8 cellular contexts compared by ENCODE assay signal in genomic region chr5:150484964-150485769, GRCh38. TPM values are rescaled to one million over a fixed set of nuclear protein-coding genes. Genes with fewer than 3 reads are reported as not detected.
DNase-seq lines count a peak whose midpoint lies in the region; ATAC-seq lines count a peak whose summit lies in the region.

No MANE protein-coding gene starts in this region.

- no peaks in the 10 kb centered on the region for H3K36me3 Mint-ChIP-seq in activated T-helper 1 cell treated with anti-CD3 and anti-CD28 coated beads, Interleukin-12 subunit alpha, Interleukin-12 subunit beta, Interleukin-2, Interleukin-4 antibody, amounts not matched to agents 30 ng/mL and 10 ng/mL and 1 ng/mL, durations not matched to agents 14 hours and 24 hours and 36 hours (ENCODE audit: low read depth)

- H3K9me3 Mint-ChIP-seq in activated T-helper 1 cell treated with anti-CD3 and anti-CD28 coated beads, Interleukin-12 subunit alpha, Interleukin-12 subunit beta, Interleukin-2, Interleukin-4 antibody, amounts not matched to agents 30 ng/mL and 10 ng/mL and 1 ng/mL, durations not matched to agents 14 hours and 24 hours and 36 hours, result no peaks in the 10 kb centered on the region
- no peaks in the 10 kb centered on the region for H3K9me3 Mint-ChIP-seq in stimulated activated naive CD8-positive, alpha-beta T cell treated with anti-CD3 and anti-CD28 coated beads, Interleukin-15, amount 100 ng/mL, for 72 hours

- peak overlapping the region; percentile 85 for H3K4me3 ChIP-seq in iPS-20b (ENCODE audit: low read length)

- intact Hi-C loops in activated T-helper 1 cell treated with anti-CD3 and anti-CD28 coated beads, Interleukin-12 subunit alpha, Interleukin-12 subunit beta, Interleukin-2, Interleukin-4 antibody, amounts not matched to agents 30 ng/mL and 10 ng/mL and 1 ng/mL, durations not matched to agents 14 hours and 24 hours and 36 hours (cut with micrococcal nuclease), result no loop called here

- peak; percentile 1 for ATAC-seq in stimulated activated naive CD8-positive, alpha-beta T cell treated with anti-CD3 and anti-CD28 coated beads, Interleukin-15, amount 100 ng/mL, for 72 hours
- ATAC-seq in HG02571 (IDR thresholded peaks at IDR 0.05; ENCODE audit: unreplicated experiment), result no peak

- H3K27ac Mint-ChIP-seq in activated T-helper 1 cell treated with anti-CD3 and anti-CD28 coated beads, Interleukin-12 subunit alpha, Interleukin-12 subunit beta, Interleukin-2, Interleukin-4 antibody, amounts not matched to agents 30 ng/mL and 10 ng/mL and 1 ng/mL, durations not matched to agents 14 hours and 24 hours and 36 hours, result peak overlapping the region; percentile 76
- H3K27ac Mint-ChIP-seq in stimulated activated naive CD8-positive, alpha-beta T cell treated with anti-CD3 and anti-CD28 coated beads, Interleukin-15, amount 100 ng/mL, for 72 hours, result peak overlapping the region in 1 of 2 donors; percentile 12

- no peaks in the 10 kb centered on the region for H3K27me3 ChIP-seq in iPS-20b (ENCODE audit: insufficient read depth, low read length)

- H3K4me1 Mint-ChIP-seq in activated T-helper 1 cell treated with anti-CD3 and anti-CD28 coated beads, Interleukin-12 subunit alpha, Interleukin-12 subunit beta, Interleukin-2, Interleukin-4 antibody, amounts not matched to agents 30 ng/mL and 10 ng/mL and 1 ng/mL, durations not matched to agents 14 hours and 24 hours and 36 hours (ENCODE audit: low read depth), result no peaks in the 10 kb centered on the region
- H3K4me1 Mint-ChIP-seq in stimulated activated naive CD8-positive, alpha-beta T cell treated with anti-CD3 and anti-CD28 coated beads, Interleukin-15, amount 100 ng/mL, for 72 hours, result peaks cover 10% of the 10 kb centered on the region

- peaks cover 44% of the 10 kb centered on the region for H3K4me1 ChIP-seq in iPS-20b (ENCODE audit: insufficient read depth, low read length)

- 0 out of 2 replicates have a peak, but pooled peaks cover under 1% of the 10 kb centered on the region for H3K36me3 ChIP-seq in iPS-20b (ENCODE audit: insufficient read depth, low read depth, low read length)

- peak overlapping the region; percentile 90 for H3K9ac ChIP-seq in iPS-20b (ENCODE audit: low read depth, low read length)

- peak overlapping the region; percentile 78 for H3K4me3 Mint-ChIP-seq in activated T-helper 1 cell treated with anti-CD3 and anti-CD28 coated beads, Interleukin-12 subunit alpha, Interleukin-12 subunit beta, Interleukin-2, Interleukin-4 antibody, amounts not matched to agents 30 ng/mL and 10 ng/mL and 1 ng/mL, durations not matched to agents 14 hours and 24 hours and 36 hours
- H3K4me3 Mint-ChIP-seq in stimulated activated naive CD8-positive, alpha-beta T cell treated with anti-CD3 and anti-CD28 coated beads, Interleukin-15, amount 100 ng/mL, for 72 hours, result peak overlapping the region; percentile 31 to 63

- peak overlapping the region; percentile 80 for H3K27ac ChIP-seq in iPS-20b (ENCODE audit: low read length)

- peaks cover 11% of the 10 kb centered on the region for H3K27me3 Mint-ChIP-seq in activated T-helper 1 cell treated with anti-CD3 and anti-CD28 coated beads, Interleukin-12 subunit alpha, Interleukin-12 subunit beta, Interleukin-2, Interleukin-4 antibody, amounts not matched to agents 30 ng/mL and 10 ng/mL and 1 ng/mL, durations not matched to agents 14 hours and 24 hours and 36 hours (ENCODE audit: insufficient read depth)
- H3K27me3 Mint-ChIP-seq in stimulated activated naive CD8-positive, alpha-beta T cell treated with anti-CD3 and anti-CD28 coated beads, Interleukin-15, amount 100 ng/mL, for 72 hours, result peaks cover 19% of the 10 kb centered on the region

- H3K9me3 ChIP-seq in iPS-20b (ENCODE audit: insufficient read depth, low read depth, low read length), result no peaks in the 10 kb centered on the region

- peak; percentile 17 for DNase-seq in NCI-H2227 treated with DMSO at 0.1 percent for 48 hours (lab: John Stamatoyannopoulos, UW)
- no peak for DNase-seq in NCI-H2227 (lab: John Stamatoyannopoulos, UW; ENCODE audit: unreplicated experiment)
- no peak for DNase-seq in activated T-helper 1 cell treated with anti-CD3 and anti-CD28 coated beads, Interleukin-12 subunit alpha, Interleukin-12 subunit beta, Interleukin-2, Interleukin-4 antibody, amounts not matched to agents 30 ng/mL and 10 ng/mL and 1 ng/mL, durations not matched to agents 14 hours and 24 hours and 36 hours (ENCODE audit: low spot score)
- DNase-seq in stimulated activated naive CD8-positive, alpha-beta T cell treated with anti-CD3 and anti-CD28 coated beads, Interleukin-15, amount 100 ng/mL, for 72 hours, result no peak
- DNase-seq in effector CD8-positive, alpha-beta T cell (lab: John Stamatoyannopoulos, UW), result no peak
- no peak for DNase-seq in AG08395 (ENCODE audit: low spot score)

RNA-seq across cellular contexts. Expression of gene NDST1, which starts 22.8 kb away (rescaled TPM):
- 2.8 and 3.9 TPM in 2 replicates for total RNA-seq in activated T-helper 1 cell treated with anti-CD3 and anti-CD28 coated beads, Interleukin-12 subunit alpha, Interleukin-12 subunit beta, Interleukin-2, Interleukin-4 antibody, amounts not matched to agents 30 ng/mL and 10 ng/mL and 1 ng/mL, durations not matched to agents 14 hours and 24 hours and 36 hours

RNA-seq across cellular contexts. Expression of gene RPS14, which starts 35.6 kb away (rescaled TPM):
- total RNA-seq in activated T-helper 1 cell treated with anti-CD3 and anti-CD28 coated beads, Interleukin-12 subunit alpha, Interleukin-12 subunit beta, Interleukin-2, Interleukin-4 antibody, amounts not matched to agents 30 ng/mL and 10 ng/mL and 1 ng/mL, durations not matched to agents 14 hours and 24 hours and 36 hours, result 2,328 and 2,429 TPM in 2 replicates
